Comparison of ENCODE assay signal across 24 cellular contexts in the genomic region with DNA sequence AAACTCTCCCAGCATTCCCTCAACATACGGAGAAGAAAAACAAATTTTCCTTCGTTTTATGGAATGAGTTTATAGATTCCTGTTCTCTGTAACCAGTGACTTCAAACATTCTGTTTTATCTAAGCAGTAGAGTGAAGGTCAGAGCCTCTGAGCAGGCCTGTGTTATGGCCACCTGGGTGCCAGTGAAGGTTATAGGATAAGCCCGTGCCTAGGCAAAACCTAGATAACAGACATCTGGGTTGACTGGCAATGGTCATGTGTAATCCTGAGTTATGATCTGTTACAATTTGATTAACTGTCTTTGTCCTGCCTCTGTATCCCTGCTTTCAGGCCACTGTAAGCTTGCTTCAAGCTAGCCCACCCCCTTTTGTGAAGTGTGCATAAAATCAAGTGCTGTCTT.
"Had no signal": no experiment of that assay in that cellular context is flagged by ENCODE, and none has a peak within 500 bp of the region (broad histone marks: within the 10 kb centered on the region; RNA-seq: fewer than 3 reads in every experiment).

No MANE protein-coding gene starts in this region.

- H3K9me3 ChIP-seq: breast epithelium, heart right ventricle, neutrophil, sigmoid colon, spleen, thoracic aorta, vagina had no signal

- H3K36me3 ChIP-seq: breast epithelium, neutrophil had no signal

- H3K27me3 ChIP-seq: breast epithelium, heart right ventricle, sigmoid colon, spleen, vagina had no signal

- H3K4me3 ChIP-seq: breast epithelium, coronary artery, heart right ventricle, sigmoid colon, spleen, thoracic aorta, vagina had no signal

- DNase-seq: activated CD4-positive, alpha-beta T cell treated with anti-CD3 and anti-CD28 coated beads, Interleukin-2, amount 50 U/mL, for 48 hours; activated CD8-positive, alpha-beta memory T cell treated with anti-CD3 and anti-CD28 coated beads, Interleukin-2, amount 50 U/mL, for 48 hours; activated naive CD4-positive, alpha-beta T cell treated with Interleukin-2 at 50 U/mL for 16 hours; activated naive CD8-positive, alpha-beta T cell treated with anti-CD3 and anti-CD28 coated beads for 36 hours; activated T-cell treated with anti-CD3 and anti-CD28 coated beads, Interleukin-2, amount 50 U/mL, for 48 hours; endodermal cell; heart right ventricle; mammary epithelial cell; midbrain; sigmoid colon; spleen; stimulated activated CD4-positive, alpha-beta T cell treated with anti-CD3 and anti-CD28 coated beads, Interleukin-4, amount 100 ng/mL, for 1 hour; stimulated activated naive CD4-positive, alpha-beta T cell treated with Interleukin-2 at 50 U/mL for 16 hours; T-helper 9 cell had no signal

- ATAC-seq: left lobe of liver; natural killer cell treated with Interleukin-12 subunit alpha and Interleukin-12 subunit beta and Interleukin-15 and Interleukin-18, amount 100 ng/mL, for 72 hours; WTC11 had no signal

- H3K4me1 ChIP-seq: breast epithelium, sigmoid colon, spleen, vagina had no signal

- FAIRE-seq: astrocyte, keratinocyte had no signal

- H3K27ac ChIP-seq: breast epithelium, coronary artery, neutrophil, sigmoid colon, spleen, thoracic aorta, vagina had no signal
